26 cellular contexts compared by ENCODE assay signal in genomic region chr11:11272254-11272653, GRCh38.
DNase-seq lines count a peak whose midpoint lies in the region; ATAC-seq, FAIRE-seq and TF ChIP-seq lines count a peak whose summit lies in the region.
"Had no signal": no experiment of that assay in that cellular context is flagged by ENCODE, and none has a peak within 500 bp of the region (broad histone marks: within the 10 kb centered on the region; RNA-seq: fewer than 3 reads in every experiment).

No MANE protein-coding gene starts in this region.

- H3K4me2 ChIP-seq in HepG2 (ENCODE audit: low read depth, low read length) = no peak overlapping the region
- H3K4me2 ChIP-seq: BLaER1 had no signal

- H3K4me3 ChIP-seq in liver (ENCODE audit: low read depth in 1 of 3, low read length in 3 of 3) = no peak overlapping the region
- H3K4me3 ChIP-seq in HepG2 (replicated peaks in 1 of 3; ENCODE audit: insufficient read depth in 1 of 3, low read depth in 2 of 3, low read length in 3 of 3) = no peak overlapping the region
- H3K4me3 ChIP-seq: BLaER1, GM12878 had no signal

- no peak overlapping the region for H3K27ac ChIP-seq in liver (ENCODE audit: low read depth in 1 of 2, low read length in 2 of 2)
- H3K27ac ChIP-seq in HepG2 (ENCODE audit: extremely low read length, insufficient read depth, low read length) = no peak overlapping the region
- H3K27ac ChIP-seq: BLaER1 had no signal

- TF ChIP-seq POLR2A in HepG2 (IDR thresholded peaks at IDR 0.05; ENCODE audit: insufficient read depth in 1 of 2, low read depth in 2 of 2, low read length in 2 of 2) = no peak

- TF ChIP-seq CTCF in liver (IDR thresholded peaks at IDR 0.05; ENCODE audit: low read depth, low read length, missing input control) (no peak), HepG2 (CRISPR knock-in tag; IDR thresholded peaks at IDR 0.05) (no peak), endothelial cell (IDR thresholded peaks at IDR 0.05; ENCODE audit: unreplicated experiment) (no peak)

- peak overlapping the region; percentile 49 for H3K27ac Mint-ChIP-seq in endothelial cell (ENCODE audit: unreplicated experiment)
- H3K27ac Mint-ChIP-seq: CD14-positive monocyte; CD4-positive, alpha-beta memory T cell; CD8-positive, alpha-beta memory T cell had no signal

- peaks cover 13% of the 10 kb centered on the region for H3K27me3 Mint-ChIP-seq in endothelial cell (ENCODE audit: unreplicated experiment)

- whole genome bisulfite sequencing in liver = 94% methylated on average over 1 of the region's 1 CpG
- WGBS in HepG2 (ENCODE audit: low lambda C conversion rate) = 6% methylated on average over 1 of the region's 1 CpG

- POLR2A ChIA-PET in HepG2 (lab: Yijun Ruan, JAX) = no interaction called here

- ATAC-seq in HepG2 (no peak), left lobe of liver (peak; percentile 47), left colon (no peak)
- ATAC-seq: GM12878 had no signal

- no peak overlapping the region for H2AFZ ChIP-seq in HepG2 (ENCODE audit: low read length)

- BruUV-seq in HepG2 (replicated peaks; lab: Mats Ljungman, UMichigan) = no TSS peak

- no peaks in the 10 kb centered on the region for H3K9me3 Mint-ChIP-seq in endothelial cell (ENCODE audit: unreplicated experiment)

- in situ Hi-C loops in HepG2 (cut with HindIII; ENCODE audit: extremely low pct_ligation_motif_present, low pct_unique_long_range_greater_than_20kb) = no loop called here

- CTCF ChIA-PET in HepG2 (lab: Yijun Ruan, JAX; ENCODE audit: low intra/inter-chr PET ratio, low total read pairs) = no interaction called here

- DNase-seq in HepG2 (ENCODE audit: low spot score) (no peak), endothelial cell (ENCODE audit: low spot score) (no peak), left lobe of liver (ENCODE audit: low spot score) (no peak), left colon (no peak), NCI-H524 treated with DMSO at 0.1 percent for 48 hours (lab: John Stamatoyannopoulos, UW) (no peak)
- DNase-seq in activated CD4-positive, alpha-beta T cell treated with anti-CD3 and anti-CD28 coated beads for 48 hours = no peak
- DNase-seq: 8988T; ACHN; BE2C; C1 segment of cervical spinal cord; CD4-positive, alpha-beta memory T cell; CD4-positive, CD25-positive, alpha-beta regulatory T cell; CD8-positive, alpha-beta memory T cell; COR-L47; DMS 273 treated with DMSO at 0.1 percent for 48 hours; DMS153; DND-41; EL; GDM1 had no signal

- no peaks in the 10 kb centered on the region for H3K4me1 ChIP-seq in liver (ENCODE audit: control insufficient read depth in 4 of 4, insufficient read depth in 4 of 4, low read length in 3 of 4)
- H3K4me1 ChIP-seq in HepG2 (ENCODE audit: insufficient read depth, low read length) = no peaks in the 10 kb centered on the region
- H3K4me1 ChIP-seq: BE2C, BLaER1 had no signal

- H3K9ac ChIP-seq in liver (ENCODE audit: low read depth in 1 of 2, low read length in 2 of 2) (no peak overlapping the region), HepG2 (ENCODE audit: insufficient read depth, low read depth, low read length) (no peak overlapping the region)
- H3K9ac ChIP-seq: BLaER1 had no signal

- H3K27me3 ChIP-seq in liver (ENCODE audit: control insufficient read depth in 4 of 4, insufficient read depth in 4 of 4, low read length in 3 of 4) (no peaks in the 10 kb centered on the region), HepG2 (ENCODE audit: control insufficient read depth in 1 of 2, insufficient read depth in 2 of 2, low read length in 2 of 2) (no peaks in the 10 kb centered on the region; a peak in 2 of 5 replicates)
- H3K27me3 ChIP-seq: BE2C, BLaER1 had no signal

- TF ChIP-seq RAD21 in liver (IDR thresholded peaks at IDR 0.05) (no peak), HepG2 (CRISPR knock-in tag; IDR thresholded peaks at IDR 0.05) (no peak)

- intact Hi-C loops in HepG2 (cut with micrococcal nuclease; ENCODE audit: unreplicated experiment) (no loop called here), left colon (cut with DNase I, micrococcal nuclease) (no loop called here)

- H4K20me1 ChIP-seq in HepG2 (ENCODE audit: insufficient read depth, low read length) = no peaks in the 10 kb centered on the region
- H4K20me1 ChIP-seq: BLaER1 had no signal

- H3K9me3 ChIP-seq in liver (ENCODE audit: control insufficient read depth in 4 of 4, low read length in 3 of 4) (no peaks in the 10 kb centered on the region), HepG2 (ENCODE audit: low read length) (no peaks in the 10 kb centered on the region)
- H3K9me3 ChIP-seq: BE2C had no signal

- no peak for FAIRE-seq in HepG2 (lab: Jason Lieb, UNC)
- FAIRE-seq: A204.1, GM12878, GM12892, GM18507 had no signal

- H3K36me3 ChIP-seq in liver (ENCODE audit: control insufficient read depth in 4 of 4, insufficient read depth in 3 of 4, low read depth in 1 of 4, low read length in 3 of 4) (peaks cover 0 to 16% (median 2%) of the 10 kb centered on the region in 4 donors), HepG2 (replicated peaks in 1 of 2; ENCODE audit: control insufficient read depth in 1 of 2, insufficient read depth in 2 of 2, low read length in 2 of 2) (no peaks in the 10 kb centered on the region)
- H3K36me3 ChIP-seq: BE2C, BLaER1 had no signal

- no peaks in the 10 kb centered on the region for H3K79me2 ChIP-seq in HepG2 (ENCODE audit: insufficient read depth, low read length)

- no peak for TF ChIP-seq EP300 in HepG2 (IDR thresholded peaks at IDR 0.05; ENCODE audit: low read depth in 2 of 2, low read length in 2 of 2)
- no peak for TF ChIP-seq EP300 in HepG2 (CRISPR knock-in tag; IDR thresholded peaks at IDR 0.05; ENCODE audit: borderline replicate concordance)

- H3K36me3 Mint-ChIP-seq in endothelial cell (ENCODE audit: low read depth, unreplicated experiment) = peaks cover 68% of the 10 kb centered on the region
- H3K36me3 Mint-ChIP-seq: CD14-positive monocyte; CD4-positive, alpha-beta memory T cell; CD4-positive, CD25-positive, alpha-beta regulatory T cell had no signal

- H3K4me1 Mint-ChIP-seq in endothelial cell (ENCODE audit: unreplicated experiment) = peaks cover 52% of the 10 kb centered on the region
- H3K4me1 Mint-ChIP-seq: CD4-positive, alpha-beta memory T cell; CD4-positive, CD25-positive, alpha-beta regulatory T cell; CD8-positive, alpha-beta memory T cell had no signal

- H3K4me3 Mint-ChIP-seq in endothelial cell (ENCODE audit: unreplicated experiment) = no peak overlapping the region
- H3K4me3 Mint-ChIP-seq: CD14-positive monocyte; CD4-positive, alpha-beta memory T cell; CD4-positive, CD25-positive, alpha-beta regulatory T cell; CD8-positive, alpha-beta memory T cell had no signal

TF ChIP-seq in liver, 16 proteins besides CTCF, POLR2A, EP300 and RAD21 (continues in another document):
- TF ChIP-seq GABPA (IDR thresholded peaks at IDR 0.05 in 1 of 2, conservative IDR thresholded peaks at IDR 0.05 in 1 of 2) (no peak), REST (IDR thresholded peaks at IDR 0.05) (no peak), HNF4A (conservative IDR thresholded peaks at IDR 0.05) (peak; percentile 60 to 64), JUND (IDR thresholded peaks at IDR 0.05) (no peak)

TF ChIP-seq in HepG2, 621 proteins besides CTCF, POLR2A, EP300 and RAD21:
- TF ChIP-seq DBP (CRISPR knock-in tag; IDR thresholded peaks at IDR 0.05; ENCODE audit: not compliant biosample characterization) (no peak), AGO1 (IDR thresholded peaks at IDR 0.05; ENCODE audit: low read depth, low read length, poor library complexity, severe bottlenecking) (no peak), ZNF569 (CRISPR knock-in tag; IDR thresholded peaks at IDR 0.05; ENCODE audit: borderline replicate concordance) (no peak), ZNF724P (CRISPR knock-in tag; IDR thresholded peaks at IDR 0.05; ENCODE audit: borderline replicate concordance) (no peak), MBD4 (IDR thresholded peaks at IDR 0.05; ENCODE audit: borderline replicate concordance, low read length) (no peak), ZNF362 (CRISPR knock-in tag; IDR thresholded peaks at IDR 0.05; ENCODE audit: borderline replicate concordance) (no peak), CCAR2 (optimal IDR thresholded peaks at IDR 0.05; ENCODE audit: low read depth, low read length) (no peak), CHD4 (IDR thresholded peaks at IDR 0.05; ENCODE audit: borderline replicate concordance, low read length) (no peak)
